ENCODE assay signal across 25 cellular contexts in the genomic region with DNA sequence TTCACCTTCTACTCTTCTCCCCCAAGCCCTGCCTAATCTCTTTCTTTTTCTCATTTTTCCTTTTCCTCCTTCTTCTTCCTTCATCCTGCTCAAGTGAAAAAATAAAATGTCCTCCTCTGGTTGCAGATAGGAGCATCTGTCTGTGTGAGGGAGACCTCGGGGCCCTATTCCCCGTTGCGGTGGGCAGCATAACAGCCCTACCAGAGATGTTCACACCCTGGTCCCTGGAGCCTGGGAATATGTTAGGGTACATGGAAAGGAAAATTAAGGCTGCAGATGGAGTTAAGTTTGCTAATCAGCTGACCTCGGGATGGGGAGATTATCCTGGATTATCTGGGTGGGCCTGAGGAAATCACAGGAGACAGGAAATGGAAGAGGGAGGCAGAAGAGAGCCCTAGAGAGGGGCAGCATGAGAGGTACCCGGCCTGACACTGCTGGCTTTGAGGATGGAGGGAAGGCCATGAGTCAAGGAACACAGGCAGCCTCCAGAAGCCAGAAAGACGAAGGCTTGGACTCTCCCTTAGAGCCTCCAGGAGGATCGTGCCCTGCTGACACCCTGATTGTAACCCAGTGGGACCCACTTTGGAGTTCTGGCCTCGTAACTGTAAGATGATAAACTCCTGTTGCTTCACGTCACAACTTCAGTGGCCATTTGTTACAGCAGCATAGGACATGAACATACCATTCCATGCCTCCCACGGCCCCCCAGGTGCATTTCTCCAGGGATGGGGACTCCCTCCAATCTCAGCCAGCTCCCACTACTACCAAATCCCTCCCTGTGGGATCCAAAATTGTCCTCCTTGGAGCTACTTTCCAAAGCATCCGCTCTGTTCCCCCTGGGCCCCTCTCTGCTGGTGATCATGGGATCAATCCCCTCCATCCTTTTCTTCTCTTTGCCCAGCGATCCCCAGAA. TPM values are rescaled to one million over a fixed set of nuclear protein-coding genes. Genes with fewer than 3 reads are reported as not detected.
DNase-seq lines count a peak whose midpoint lies in the region; TF ChIP-seq lines count a peak whose summit lies in the region.
"Had no signal": no experiment of that assay in that cellular context is flagged by ENCODE, and none has a peak within 500 bp of the region (broad histone marks: within the 10 kb centered on the region; RNA-seq: fewer than 3 reads in every experiment).

No MANE protein-coding gene starts in this region.

- WGBS in H9 (ENCODE audit: extremely low coverage, insufficient read length, low lambda C conversion rate), result no CpG with 5 or more reads among the region's 12 CpGs

- H2BK15ac ChIP-seq in H9 (ENCODE audit: low read depth, low read length), result no peak overlapping the region

- peak; percentile 8 for DNase-seq in activated naive CD4-positive, alpha-beta T cell treated with anti-CD3 and anti-CD28 coated beads, Interleukin-2, amount 10 ng/mL, durations not matched to agents 7 days and 5 days
- DNase-seq in activated naive CD4-positive, alpha-beta T cell treated with Interleukin-2 at 50 U/mL for 16 hours, result no peak
- peak; percentile 34 for DNase-seq in osteoblast (ENCODE audit: insufficient read length, low spot score, missing footprints)
- DNase-seq in NOMO-1 (lab: John Stamatoyannopoulos, UW; ENCODE audit: unreplicated experiment in 2 of 2), result no peak
- DNase-seq in DMS153 treated with DMSO at 0.1 percent for 48 hours (lab: John Stamatoyannopoulos, UW; ENCODE audit: unreplicated experiment), result no peak
- no peak for DNase-seq in H9
- no peak for DNase-seq in cerebellar nuclear complex (lab: John Stamatoyannopoulos, UW)
- DNase-seq: activated CD4-positive, alpha-beta T cell treated with anti-CD3 and anti-CD28 coated beads for 48 hours; activated naive CD4-positive, alpha-beta T cell; activated T-cell treated with anti-CD3 and anti-CD28 coated beads, Interleukin-2, amount 50 U/mL, for 24 hours; brain microvascular endothelial cell; CD4-positive, alpha-beta memory T cell; effector CD8-positive, alpha-beta T cell; hypothalamus; MM.1S; NCI-H1436; NCI-H2081; NCI-H524 treated with DMSO at 0.1 percent for 48 hours; stimulated activated naive B cell treated with anti-CD40 and anti-IgM and Interleukin-4, amounts not matched to agents 10 μg/mL and 1 μg/mL and 100 μg/mL, for 72 hours; substantia nigra; upper lobe of left lung had no signal

- H3K36me3 ChIP-seq in iPS-15b (ENCODE audit: control insufficient read depth, insufficient read depth, low read length), result no peaks in the 10 kb centered on the region
- H3K36me3 ChIP-seq in osteoblast (ENCODE audit: insufficient read depth, low read length), result no peaks in the 10 kb centered on the region
- H3K36me3 ChIP-seq: brain microvascular endothelial cell, Peyer's patch, upper lobe of left lung had no signal

- no peak overlapping the region for H3K23ac ChIP-seq in H9 (ENCODE audit: insufficient read length, low read depth, low read length)

- H3K4ac ChIP-seq in H9 (ENCODE audit: low read depth, low read length), result no peak overlapping the region

- H3K23me2 ChIP-seq in H9 (ENCODE audit: insufficient read length, low read depth, low read length, poor library complexity, severe bottlenecking), result no peaks in the 10 kb centered on the region

- H3K27ac Mint-ChIP-seq in activated naive CD4-positive, alpha-beta T cell treated with anti-CD3 and anti-CD28 coated beads, Interleukin-2, amount 10 ng/mL, durations not matched to agents 7 days and 5 days, result no peak overlapping the region
- no peak overlapping the region; a peak in 1 of 7 replicates for H3K27ac Mint-ChIP-seq in H9
- H3K27ac Mint-ChIP-seq: activated T-cell treated with anti-CD3 and anti-CD28 coated beads, Interleukin-2, amount 50 U/mL, for 24 hours; memory B cell; stimulated activated naive B cell treated with anti-CD40 and anti-IgM and Interleukin-4, amounts not matched to agents 10 μg/mL and 1 μg/mL and 100 μg/mL, for 72 hours; T-helper 2 cell treated with Interferon-gamma antibody and Interleukin-4, amounts not matched to agents 5 μg/mL and 100 μg/mL, for 36 hours had no signal

- H2BK120ac ChIP-seq in H9 (ENCODE audit: low read depth, low read length, poor library complexity, severe bottlenecking), result no peak overlapping the region

- no peak overlapping the region for H2BK12ac ChIP-seq in H9 (ENCODE audit: insufficient read length, low read depth, low read length)

- no peaks in the 10 kb centered on the region for H3K9me3 Mint-ChIP-seq in activated naive CD4-positive, alpha-beta T cell treated with anti-CD3 and anti-CD28 coated beads, Interleukin-2, amount 10 ng/mL, durations not matched to agents 7 days and 5 days
- H3K9me3 Mint-ChIP-seq in H9, result no peaks in the 10 kb centered on the region; a peak in 1 of 5 replicates
- H3K9me3 Mint-ChIP-seq: activated T-cell treated with anti-CD3 and anti-CD28 coated beads, Interleukin-2, amount 50 U/mL, for 24 hours; CD4-positive, alpha-beta memory T cell; memory B cell; stimulated activated naive B cell treated with anti-CD40 and anti-IgM and Interleukin-4, amounts not matched to agents 10 μg/mL and 1 μg/mL and 100 μg/mL, for 72 hours; T-helper 2 cell treated with Interferon-gamma antibody and Interleukin-4, amounts not matched to agents 5 μg/mL and 100 μg/mL, for 36 hours had no signal

- no peaks in the 10 kb centered on the region for H3K36me3 Mint-ChIP-seq in activated naive CD4-positive, alpha-beta T cell treated with anti-CD3 and anti-CD28 coated beads, Interleukin-2, amount 10 ng/mL, durations not matched to agents 7 days and 5 days
- no peaks in the 10 kb centered on the region for H3K36me3 Mint-ChIP-seq in H9 (ENCODE audit: insufficient read depth in 1 of 3, low read depth in 3 of 3)
- H3K36me3 Mint-ChIP-seq: CD4-positive, alpha-beta memory T cell; memory B cell; stimulated activated naive B cell treated with anti-CD40 and anti-IgM and Interleukin-4, amounts not matched to agents 10 μg/mL and 1 μg/mL and 100 μg/mL, for 72 hours had no signal

- H3K27ac ChIP-seq in osteoblast (ENCODE audit: low read depth, low read length), result no peak overlapping the region
- H3K27ac ChIP-seq in H9 (ENCODE audit: insufficient read length, low read depth, low read length), result no peak overlapping the region
- H3K27ac ChIP-seq: brain microvascular endothelial cell, Peyer's patch, upper lobe of left lung had no signal

- no peak overlapping the region for H2AFZ ChIP-seq in osteoblast (ENCODE audit: low read length)
- H2AFZ ChIP-seq in H9 (ENCODE audit: low read length), result no peak overlapping the region

- no peak overlapping the region for H2BK20ac ChIP-seq in H9 (ENCODE audit: low read depth, low read length, poor library complexity, severe bottlenecking)

- no peak overlapping the region for H3K14ac ChIP-seq in H9 (ENCODE audit: insufficient read depth, low read length)

- H3K9me3 ChIP-seq in iPS-15b (ENCODE audit: control insufficient read depth, insufficient read depth, low read length), result no peaks in the 10 kb centered on the region
- no peaks in the 10 kb centered on the region for H3K9me3 ChIP-seq in osteoblast (ENCODE audit: low read depth, low read length)
- H3K9me3 ChIP-seq in H9 (ENCODE audit: control insufficient read depth, low read depth, low read length), result no peaks in the 10 kb centered on the region
- H3K9me3 ChIP-seq: Peyer's patch, upper lobe of left lung had no signal

- peaks cover 13% of the 10 kb centered on the region for H3K4me1 Mint-ChIP-seq in activated naive CD4-positive, alpha-beta T cell treated with anti-CD3 and anti-CD28 coated beads, Interleukin-2, amount 10 ng/mL, durations not matched to agents 7 days and 5 days
- peaks cover 4 to 9% of the 10 kb centered on the region in 2 experiments for H3K4me1 Mint-ChIP-seq in H9

- H3K4me3 ChIP-seq in iPS-15b (ENCODE audit: low read depth, low read length) (no peak overlapping the region), osteoblast (ENCODE audit: insufficient read depth, low read length) (no peak overlapping the region)
- H3K4me3 ChIP-seq: Peyer's patch, upper lobe of left lung had no signal

- H3T11ph ChIP-seq in H9 (ENCODE audit: low read length), result no peak overlapping the region

- H3K27me3 ChIP-seq in iPS-15b (ENCODE audit: control insufficient read depth, insufficient read depth, low read length) (peaks cover under 1% of the 10 kb centered on the region), osteoblast (ENCODE audit: insufficient read depth, low read length) (peaks cover 8% of the 10 kb centered on the region), H9 (ENCODE audit: insufficient read depth, low read length) (no peaks in the 10 kb centered on the region)
- H3K27me3 ChIP-seq: Peyer's patch, upper lobe of left lung had no signal

- H2AK5ac ChIP-seq in H9 (ENCODE audit: insufficient read length, low read length), result no peak overlapping the region

- H3K56ac ChIP-seq in H9 (ENCODE audit: insufficient read length, low read depth, low read length), result no peak overlapping the region

- H3K4me1 ChIP-seq in iPS-15b (ENCODE audit: control insufficient read depth, insufficient read depth, low read length) (no peaks in the 10 kb centered on the region), osteoblast (ENCODE audit: insufficient read depth, low read length) (no peaks in the 10 kb centered on the region), H9 (ENCODE audit: insufficient read depth, low read length) (no peaks in the 10 kb centered on the region)
- H3K4me1 ChIP-seq: Peyer's patch had no signal

- no peak overlapping the region for H3K4me3 Mint-ChIP-seq in activated naive CD4-positive, alpha-beta T cell treated with anti-CD3 and anti-CD28 coated beads, Interleukin-2, amount 10 ng/mL, durations not matched to agents 7 days and 5 days
- no peak overlapping the region for H3K4me3 Mint-ChIP-seq in H9
- H3K4me3 Mint-ChIP-seq: activated T-cell treated with anti-CD3 and anti-CD28 coated beads, Interleukin-2, amount 50 U/mL, for 24 hours; CD4-positive, alpha-beta memory T cell; memory B cell; stimulated activated naive B cell treated with anti-CD40 and anti-IgM and Interleukin-4, amounts not matched to agents 10 μg/mL and 1 μg/mL and 100 μg/mL, for 72 hours; T-helper 2 cell treated with Interferon-gamma antibody and Interleukin-4, amounts not matched to agents 5 μg/mL and 100 μg/mL, for 36 hours had no signal

- H3K27me3 Mint-ChIP-seq in activated naive CD4-positive, alpha-beta T cell treated with anti-CD3 and anti-CD28 coated beads, Interleukin-2, amount 10 ng/mL, durations not matched to agents 7 days and 5 days, result peaks cover 26% of the 10 kb centered on the region
- peaks cover 16% of the 10 kb centered on the region for H3K27me3 Mint-ChIP-seq in H9 (ENCODE audit: low read depth)
- H3K27me3 Mint-ChIP-seq: activated T-cell treated with anti-CD3 and anti-CD28 coated beads, Interleukin-2, amount 50 U/mL, for 24 hours; CD4-positive, alpha-beta memory T cell had no signal

- H4K8ac ChIP-seq in H9 (replicated peaks; ENCODE audit: insufficient read length, low read depth, low read length), result no peak overlapping the region

- H3K79me2 ChIP-seq in osteoblast (ENCODE audit: insufficient read depth, low read length) (no peaks in the 10 kb centered on the region), H9 (ENCODE audit: insufficient read depth, low read length) (no peaks in the 10 kb centered on the region)

- H3K9ac ChIP-seq in iPS-15b (ENCODE audit: low read depth, low read length) (peak overlapping the region; percentile 24), H9 (ENCODE audit: extremely low read depth, insufficient read length, low read length) (no peak overlapping the region)

- no peak overlapping the region for H3K18ac ChIP-seq in H9 (ENCODE audit: insufficient read length, low read depth, low read length)

- no peak overlapping the region for H2BK5ac ChIP-seq in H9 (ENCODE audit: insufficient read length, low read length)

- no peaks in the 10 kb centered on the region for H3K79me1 ChIP-seq in H9 (ENCODE audit: insufficient read depth, low read depth, low read length, poor library complexity, severe bottlenecking)

- no peak overlapping the region for H4K91ac ChIP-seq in H9 (ENCODE audit: insufficient read length, low read depth, low read length)

- no peaks in the 10 kb centered on the region for H4K20me1 ChIP-seq in osteoblast (ENCODE audit: insufficient read depth, low read length)
- peaks cover 3% of the 10 kb centered on the region for H4K20me1 ChIP-seq in H9 (ENCODE audit: control insufficient read depth, insufficient read depth, insufficient read length)

- no peak overlapping the region for H4K5ac ChIP-seq in H9 (ENCODE audit: insufficient read length, low read depth, low read length)

- CTCF ChIA-PET in activated naive CD4-positive, alpha-beta T cell treated with anti-CD3 and anti-CD28 coated beads, Interleukin-2, amount 10 ng/mL, durations not matched to agents 7 days and 5 days (lab: Charles Lee), result interaction anchor here (1.0 kb wide), 1 partner anchor 168 kb away, joined by 4 read pairs; no protein-coding TSS in a partner anchor

- no peak for TF ChIP-seq CTCF in osteoblast (IDR thresholded peaks at IDR 0.05; ENCODE audit: extremely low read depth, low read depth, low read length)
- no peak for TF ChIP-seq CTCF in H9 (conservative IDR thresholded peaks at IDR 0.05)

- no peak overlapping the region for H3K4me2 ChIP-seq in osteoblast (ENCODE audit: insufficient read depth, low read length)
- no peak overlapping the region for H3K4me2 ChIP-seq in H9 (ENCODE audit: insufficient read depth, insufficient read length, low read length)

RNA-seq across cellular contexts. Expression of gene ZMIZ1, which starts 39.0 kb away (rescaled TPM):
- 40.9 and 50.4 TPM in 2 replicates for total RNA-seq in osteoblast
- 31.8 and 36.9 TPM in 2 replicates for total RNA-seq in H9 (2021)

Comparison
In these comparisons a context has a peak if more than half of its experiments do, and no peak if none do; other contexts are left out.
1. DNase-seq: peak in activated naive CD4-positive, alpha-beta T cell treated with anti-CD3 and anti-CD28 coated beads, Interleukin-2, amount 10 ng/mL, durations not matched to agents 7 days and 5 days (single experiment) and osteoblast (single experiment); none in activated naive CD4-positive, alpha-beta T cell treated with Interleukin-2 at 50 U/mL for 16 hours (single experiment), NOMO-1 (0 of 2), DMS153 treated with DMSO at 0.1 percent for 48 hours (single experiment), H9 (single experiment) and cerebellar nuclear complex (0 of 2).